Comparison of ENCODE assay signal across 21 cellular contexts in the genomic region with DNA sequence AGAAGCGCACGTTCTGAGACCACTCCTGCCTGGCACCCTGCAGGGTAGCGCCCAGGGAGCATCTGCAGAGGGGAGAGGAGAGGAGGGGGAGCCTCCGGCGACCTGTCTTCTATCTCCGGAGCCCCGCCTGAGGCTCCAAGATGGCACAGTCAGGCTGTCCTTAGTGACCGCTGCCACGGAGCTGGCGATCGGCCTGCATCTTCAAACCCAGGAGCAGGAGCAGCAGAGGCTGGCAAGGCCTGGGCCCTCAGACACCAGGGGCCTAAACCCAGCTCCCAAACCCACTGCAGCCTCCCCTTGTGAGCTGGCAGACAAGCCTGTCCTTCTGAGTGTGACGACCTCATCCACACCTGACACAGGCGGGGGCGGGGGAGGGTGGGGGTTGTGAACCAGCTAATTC. TPM values are rescaled to one million over a fixed set of nuclear protein-coding genes. Genes with fewer than 3 reads are reported as not detected.
"Had no signal": no experiment of that assay in that cellular context is flagged by ENCODE, and none has a peak within 500 bp of the region (broad histone marks: within the 10 kb centered on the region; RNA-seq: fewer than 3 reads in every experiment).

No MANE protein-coding gene starts in this region.

- DNase-seq: KBM-7, MG63, NCI-H1092, NCI-H1105 treated with DMSO at 0.1 percent for 48 hours, NCI-H1417 treated with DMSO at 0.1 percent for 48 hours, NCI-H146, NCI-H1694 treated with DMSO at 0.1 percent for 48 hours, NCI-H1930, NCI-H2081, NCI-H2107, NCI-H2227 treated with DMSO at 0.1 percent for 48 hours, NCI-H524 treated with DMSO at 0.1 percent for 48 hours, NCI-H69, NCI-H774, SIG-M5, SK-N-SH, SW 1271 had no signal

- H3K9me3 ChIP-seq: MG63, SJSA1, SK-N-SH had no signal

- ATAC-seq: Panc1 had no signal

- H3K4me3 ChIP-seq: MG63, SJSA1 had no signal

- H3K27ac ChIP-seq: RWPE1, SJSA1 had no signal

- H3K27me3 ChIP-seq: MG63, SJSA1 had no signal

- H3K36me3 ChIP-seq: SJSA1 had no signal

- H3K9ac ChIP-seq: SK-N-SH had no signal

- H3K4me1 ChIP-seq: SJSA1 had no signal

RNA-seq across cellular contexts. Expression of gene MUC5B, which starts 51.6 kb away (rescaled TPM):
- total RNA-seq: LHCN-M2, SJSA1 had no signal
- polyA plus RNA-seq: SK-N-SH had no signal
